In the genomic region with DNA sequence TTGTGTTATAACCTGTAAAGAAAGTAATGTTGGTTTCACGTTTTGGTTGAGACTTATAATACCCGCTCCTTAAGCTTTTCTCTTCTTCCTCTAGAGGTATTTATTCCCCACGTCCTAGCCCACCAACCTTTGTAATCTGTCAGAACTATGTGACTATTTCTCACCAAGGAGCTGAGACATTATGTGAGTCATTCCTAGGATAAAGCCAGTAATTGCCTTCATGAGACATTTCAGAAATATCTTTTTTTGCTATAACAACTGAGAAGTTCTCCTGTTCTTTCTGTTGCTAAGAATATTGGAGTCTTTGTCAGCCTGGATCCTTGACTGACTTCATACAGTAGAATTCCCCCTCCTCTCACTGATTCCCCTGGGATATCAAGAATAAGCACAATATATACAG, we compare ENCODE assay signal across 10 cellular contexts.
"Had no signal": no experiment of that assay in that cellular context is flagged by ENCODE, and none has a peak within 500 bp of the region (broad histone marks: within the 10 kb centered on the region; RNA-seq: fewer than 3 reads in every experiment).

No MANE protein-coding gene starts in this region.

- H3K27me3 ChIP-seq: ascending aorta, uterus had no signal

- H3K4me3 ChIP-seq: ascending aorta, psoas muscle, uterus had no signal

- H3K36me3 ChIP-seq: ascending aorta, uterus had no signal

- DNase-seq: activated CD4-positive, alpha-beta memory T cell treated with anti-CD3 and anti-CD28 coated beads for 36 hours; activated gamma-delta T cell treated with Interleukin-2 at 50 U/mL for 16 hours; activated naive CD8-positive, alpha-beta T cell treated with anti-CD3 and anti-CD28 coated beads for 36 hours; activated T-cell treated with anti-CD3 and anti-CD28 coated beads, Interleukin-2, amount 50 U/mL, for 48 hours; erythroblast; psoas muscle; stimulated activated CD4-positive, alpha-beta T cell treated with anti-CD3 and anti-CD28 coated beads, Interleukin-4, amount 100 ng/mL, for 24 hours; T-helper 9 cell; uterus had no signal

- H3K27ac ChIP-seq: ascending aorta, psoas muscle, uterus had no signal

- H3K9me3 ChIP-seq: ascending aorta, psoas muscle, uterus had no signal
